In the genomic region with DNA sequence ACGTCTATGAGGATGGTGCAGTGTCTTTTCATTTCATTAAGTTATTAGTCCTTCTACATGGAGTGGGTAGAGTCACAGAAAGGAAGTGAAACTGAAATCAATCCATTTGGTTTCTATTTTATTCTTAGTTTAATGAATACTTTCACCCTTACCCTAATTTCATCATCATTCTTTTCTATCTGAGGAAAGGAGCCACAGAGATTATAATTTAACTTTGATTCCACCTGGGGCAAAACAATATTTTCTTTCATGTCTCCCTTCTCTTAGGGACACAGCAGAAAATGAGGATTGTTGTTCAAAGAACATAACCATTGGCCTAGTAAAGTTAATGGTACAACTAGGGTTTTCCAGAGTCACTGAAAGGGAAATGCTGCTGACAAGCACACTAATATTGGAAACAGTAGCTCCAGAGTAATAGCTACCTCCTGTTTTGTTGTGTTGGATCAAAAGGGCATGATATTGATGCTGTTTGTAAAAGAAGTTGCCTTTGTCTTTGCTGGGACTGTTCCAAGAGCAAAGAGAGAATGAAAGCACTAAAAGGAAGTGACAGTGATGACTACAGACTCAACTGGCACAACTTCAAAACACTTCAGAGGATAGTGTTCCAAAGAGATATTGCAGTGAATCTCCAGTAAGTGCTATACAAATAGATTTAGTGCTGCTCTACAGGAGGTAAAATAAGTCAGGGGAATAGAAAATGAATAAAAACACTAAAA, we compare ENCODE assay signal across 8 cellular contexts.
A peak's percentile ranks its signal among the peaks of the same experiment; 100 is the strongest.
DNase-seq lines count a peak whose midpoint lies in the region; ATAC-seq and TF ChIP-seq lines count a peak whose summit lies in the region.

No MANE protein-coding gene starts in this region.

- H3K9me3 Mint-ChIP-seq in stimulated activated memory B cell treated with anti-CD40 and anti-IgM and Interleukin-4, amounts not matched to agents 10 μg/mL and 1 μg/mL and 100 μg/mL, for 72 hours: no peaks in the 10 kb centered on the region
- peaks cover 0 to 6% of the 10 kb centered on the region in 2 donors for H3K9me3 Mint-ChIP-seq in stimulated activated naive CD8-positive, alpha-beta T cell treated with anti-CD3 and anti-CD28 coated beads, Interleukin-15, amount 100 ng/mL, for 72 hours
- H3K9me3 Mint-ChIP-seq in T-helper 2 cell treated with Interferon-gamma antibody and Interleukin-4, amounts not matched to agents 5 μg/mL and 100 μg/mL, for 36 hours: no peaks in the 10 kb centered on the region

- no peak overlapping the region for H3K4me3 ChIP-seq in heart right ventricle

- peaks cover 0 to 12% (median 0%) of the 10 kb centered on the region in 9 donors for H3K4me1 ChIP-seq in heart right ventricle

- no peaks in the 10 kb centered on the region for H3K27me3 ChIP-seq in heart right ventricle

- H3K4me1 Mint-ChIP-seq in stimulated activated memory B cell treated with anti-CD40 and anti-IgM and Interleukin-4, amounts not matched to agents 10 μg/mL and 1 μg/mL and 100 μg/mL, for 72 hours: peaks cover 19% of the 10 kb centered on the region
- H3K4me1 Mint-ChIP-seq in stimulated activated naive CD8-positive, alpha-beta T cell treated with anti-CD3 and anti-CD28 coated beads, Interleukin-15, amount 100 ng/mL, for 72 hours: peaks cover 4% of the 10 kb centered on the region
- no peaks in the 10 kb centered on the region for H3K4me1 Mint-ChIP-seq in T-helper 2 cell treated with Interferon-gamma antibody and Interleukin-4, amounts not matched to agents 5 μg/mL and 100 μg/mL, for 36 hours (ENCODE audit: low read depth)

- H3K4me3 Mint-ChIP-seq in stimulated activated memory B cell treated with anti-CD40 and anti-IgM and Interleukin-4, amounts not matched to agents 10 μg/mL and 1 μg/mL and 100 μg/mL, for 72 hours: no peak overlapping the region
- no peak overlapping the region for H3K4me3 Mint-ChIP-seq in stimulated activated naive CD8-positive, alpha-beta T cell treated with anti-CD3 and anti-CD28 coated beads, Interleukin-15, amount 100 ng/mL, for 72 hours
- no peak overlapping the region for H3K4me3 Mint-ChIP-seq in T-helper 2 cell treated with Interferon-gamma antibody and Interleukin-4, amounts not matched to agents 5 μg/mL and 100 μg/mL, for 36 hours

- no peaks in the 10 kb centered on the region for H3K36me3 Mint-ChIP-seq in stimulated activated memory B cell treated with anti-CD40 and anti-IgM and Interleukin-4, amounts not matched to agents 10 μg/mL and 1 μg/mL and 100 μg/mL, for 72 hours
- no peaks in the 10 kb centered on the region for H3K36me3 Mint-ChIP-seq in T-helper 2 cell treated with Interferon-gamma antibody and Interleukin-4, amounts not matched to agents 5 μg/mL and 100 μg/mL, for 36 hours (ENCODE audit: low read depth)

- WGBS in heart right ventricle, 2 donors: 79 to 89% methylated on average over 1 of the region's 1 CpG

- H3K27ac Mint-ChIP-seq in stimulated activated memory B cell treated with anti-CD40 and anti-IgM and Interleukin-4, amounts not matched to agents 10 μg/mL and 1 μg/mL and 100 μg/mL, for 72 hours: no peak overlapping the region
- no peak overlapping the region for H3K27ac Mint-ChIP-seq in stimulated activated naive CD8-positive, alpha-beta T cell treated with anti-CD3 and anti-CD28 coated beads, Interleukin-15, amount 100 ng/mL, for 72 hours
- H3K27ac Mint-ChIP-seq in T-helper 2 cell treated with Interferon-gamma antibody and Interleukin-4, amounts not matched to agents 5 μg/mL and 100 μg/mL, for 36 hours: no peak overlapping the region

- H3K9me3 ChIP-seq in heart right ventricle: no peaks in the 10 kb centered on the region

- H3K27me3 Mint-ChIP-seq in stimulated activated memory B cell treated with anti-CD40 and anti-IgM and Interleukin-4, amounts not matched to agents 10 μg/mL and 1 μg/mL and 100 μg/mL, for 72 hours: no peaks in the 10 kb centered on the region
- H3K27me3 Mint-ChIP-seq in stimulated activated naive CD8-positive, alpha-beta T cell treated with anti-CD3 and anti-CD28 coated beads, Interleukin-15, amount 100 ng/mL, for 72 hours: no peaks in the 10 kb centered on the region
- no peaks in the 10 kb centered on the region for H3K27me3 Mint-ChIP-seq in T-helper 2 cell treated with Interferon-gamma antibody and Interleukin-4, amounts not matched to agents 5 μg/mL and 100 μg/mL, for 36 hours (ENCODE audit: low read depth)

- DNase-seq in Right ventricle myocardium superior (no peak), heart right ventricle (no peak), NCI-H69 (lab: John Stamatoyannopoulos, UW) (peak; percentile 60), SW480 (ENCODE audit: low spot score) (no peak)
- no peak for DNase-seq in stimulated activated naive CD8-positive, alpha-beta T cell treated with anti-CD3 and anti-CD28 coated beads, Interleukin-15, amount 100 ng/mL, for 72 hours
- DNase-seq in T-helper 2 cell treated with Interferon-gamma antibody and Interleukin-4, amounts not matched to agents 5 μg/mL and 100 μg/mL, for 36 hours (ENCODE audit: low spot score): no peak

- peak overlapping the region in 1 of 10 donors; percentile 6 for H3K27ac ChIP-seq in heart right ventricle

- no peak for TF ChIP-seq CTCF in heart right ventricle (IDR thresholded peaks at IDR 0.05)

- no peaks in the 10 kb centered on the region for H3K36me3 ChIP-seq in heart right ventricle

- ATAC-seq in Right ventricle myocardium superior (ENCODE audit: poor library complexity): peak; percentile 29
- no peak for ATAC-seq in heart right ventricle
- ATAC-seq in HG02852 (IDR thresholded peaks at IDR 0.05; ENCODE audit: unreplicated experiment): peak; percentile 84
- ATAC-seq in stimulated activated memory B cell treated with anti-CD40 and anti-IgM and Interleukin-4, amounts not matched to agents 10 μg/mL and 1 μg/mL and 100 μg/mL, for 72 hours: peak; percentile 79
- no peak for ATAC-seq in stimulated activated naive CD8-positive, alpha-beta T cell treated with anti-CD3 and anti-CD28 coated beads, Interleukin-15, amount 100 ng/mL, for 72 hours

- intact Hi-C loops in Right ventricle myocardium superior (cut with DNase I) (no loop called here), heart right ventricle (cut with DNase I) (no loop called here)

Comparison
In these comparisons a context has a peak if more than half of its experiments do, and no peak if none do; other contexts are left out.
1. ATAC-seq: peak in Right ventricle myocardium superior (single experiment), HG02852 (single experiment) and stimulated activated memory B cell treated with anti-CD40 and anti-IgM and Interleukin-4, amounts not matched to agents 10 μg/mL and 1 μg/mL and 100 μg/mL, for 72 hours (single experiment); none in heart right ventricle (0 of 8) and stimulated activated naive CD8-positive, alpha-beta T cell treated with anti-CD3 and anti-CD28 coated beads, Interleukin-15, amount 100 ng/mL, for 72 hours (single experiment).